In the genomic region with DNA sequence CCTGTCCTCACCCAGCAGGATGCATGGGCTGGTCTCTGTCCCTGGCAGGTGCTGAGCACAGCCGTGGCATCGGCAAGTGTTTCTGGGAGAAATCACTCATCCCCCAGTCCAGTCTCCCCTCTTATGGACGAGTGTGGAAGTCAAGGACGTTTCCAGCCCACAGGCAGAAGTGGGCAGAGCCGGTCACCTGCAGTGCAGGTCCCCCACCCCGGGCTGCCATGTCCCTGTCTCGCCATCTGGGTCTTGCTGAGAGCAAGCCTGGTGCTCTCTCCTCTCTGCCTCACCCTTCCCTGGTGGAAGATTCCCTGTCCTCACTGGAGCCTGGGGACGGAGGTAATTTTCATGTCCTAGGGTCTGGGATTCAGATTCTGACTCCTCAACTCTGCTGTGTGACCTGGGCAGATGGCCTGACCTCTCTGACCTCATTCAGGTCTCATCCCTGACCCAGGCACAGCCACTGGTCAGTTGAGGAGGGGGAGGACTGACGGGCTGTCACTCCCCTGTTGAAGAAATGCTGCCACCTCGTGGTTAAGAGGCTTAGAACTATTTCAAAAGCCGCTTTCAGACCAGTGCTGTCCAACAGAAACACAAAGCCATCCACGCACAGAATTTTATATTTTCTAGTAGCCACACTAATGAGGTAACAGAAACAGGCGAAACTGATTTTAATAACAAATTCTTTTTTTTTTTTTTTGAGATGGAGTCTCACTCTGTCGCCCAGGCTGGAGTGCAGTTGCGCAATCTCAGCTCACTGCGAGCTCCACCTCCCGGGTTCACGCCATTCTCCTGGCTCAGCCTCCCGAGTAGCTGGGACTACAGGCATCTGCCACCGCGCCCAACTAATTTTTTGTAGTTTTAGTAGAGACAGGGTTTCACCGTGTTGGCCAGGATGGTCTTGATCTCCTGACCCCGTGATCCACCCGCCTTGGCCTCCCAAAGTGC, we compare ENCODE assay signal across 1 cellular context.
TF ChIP-seq lines count a peak whose summit lies in the region.

No MANE protein-coding gene starts in this region.

TF ChIP-seq in GM23338, 12 proteins besides CTCF, POLR2A, EP300 and RAD21 (continued from another document):
- TF ChIP-seq, protein P1, sequence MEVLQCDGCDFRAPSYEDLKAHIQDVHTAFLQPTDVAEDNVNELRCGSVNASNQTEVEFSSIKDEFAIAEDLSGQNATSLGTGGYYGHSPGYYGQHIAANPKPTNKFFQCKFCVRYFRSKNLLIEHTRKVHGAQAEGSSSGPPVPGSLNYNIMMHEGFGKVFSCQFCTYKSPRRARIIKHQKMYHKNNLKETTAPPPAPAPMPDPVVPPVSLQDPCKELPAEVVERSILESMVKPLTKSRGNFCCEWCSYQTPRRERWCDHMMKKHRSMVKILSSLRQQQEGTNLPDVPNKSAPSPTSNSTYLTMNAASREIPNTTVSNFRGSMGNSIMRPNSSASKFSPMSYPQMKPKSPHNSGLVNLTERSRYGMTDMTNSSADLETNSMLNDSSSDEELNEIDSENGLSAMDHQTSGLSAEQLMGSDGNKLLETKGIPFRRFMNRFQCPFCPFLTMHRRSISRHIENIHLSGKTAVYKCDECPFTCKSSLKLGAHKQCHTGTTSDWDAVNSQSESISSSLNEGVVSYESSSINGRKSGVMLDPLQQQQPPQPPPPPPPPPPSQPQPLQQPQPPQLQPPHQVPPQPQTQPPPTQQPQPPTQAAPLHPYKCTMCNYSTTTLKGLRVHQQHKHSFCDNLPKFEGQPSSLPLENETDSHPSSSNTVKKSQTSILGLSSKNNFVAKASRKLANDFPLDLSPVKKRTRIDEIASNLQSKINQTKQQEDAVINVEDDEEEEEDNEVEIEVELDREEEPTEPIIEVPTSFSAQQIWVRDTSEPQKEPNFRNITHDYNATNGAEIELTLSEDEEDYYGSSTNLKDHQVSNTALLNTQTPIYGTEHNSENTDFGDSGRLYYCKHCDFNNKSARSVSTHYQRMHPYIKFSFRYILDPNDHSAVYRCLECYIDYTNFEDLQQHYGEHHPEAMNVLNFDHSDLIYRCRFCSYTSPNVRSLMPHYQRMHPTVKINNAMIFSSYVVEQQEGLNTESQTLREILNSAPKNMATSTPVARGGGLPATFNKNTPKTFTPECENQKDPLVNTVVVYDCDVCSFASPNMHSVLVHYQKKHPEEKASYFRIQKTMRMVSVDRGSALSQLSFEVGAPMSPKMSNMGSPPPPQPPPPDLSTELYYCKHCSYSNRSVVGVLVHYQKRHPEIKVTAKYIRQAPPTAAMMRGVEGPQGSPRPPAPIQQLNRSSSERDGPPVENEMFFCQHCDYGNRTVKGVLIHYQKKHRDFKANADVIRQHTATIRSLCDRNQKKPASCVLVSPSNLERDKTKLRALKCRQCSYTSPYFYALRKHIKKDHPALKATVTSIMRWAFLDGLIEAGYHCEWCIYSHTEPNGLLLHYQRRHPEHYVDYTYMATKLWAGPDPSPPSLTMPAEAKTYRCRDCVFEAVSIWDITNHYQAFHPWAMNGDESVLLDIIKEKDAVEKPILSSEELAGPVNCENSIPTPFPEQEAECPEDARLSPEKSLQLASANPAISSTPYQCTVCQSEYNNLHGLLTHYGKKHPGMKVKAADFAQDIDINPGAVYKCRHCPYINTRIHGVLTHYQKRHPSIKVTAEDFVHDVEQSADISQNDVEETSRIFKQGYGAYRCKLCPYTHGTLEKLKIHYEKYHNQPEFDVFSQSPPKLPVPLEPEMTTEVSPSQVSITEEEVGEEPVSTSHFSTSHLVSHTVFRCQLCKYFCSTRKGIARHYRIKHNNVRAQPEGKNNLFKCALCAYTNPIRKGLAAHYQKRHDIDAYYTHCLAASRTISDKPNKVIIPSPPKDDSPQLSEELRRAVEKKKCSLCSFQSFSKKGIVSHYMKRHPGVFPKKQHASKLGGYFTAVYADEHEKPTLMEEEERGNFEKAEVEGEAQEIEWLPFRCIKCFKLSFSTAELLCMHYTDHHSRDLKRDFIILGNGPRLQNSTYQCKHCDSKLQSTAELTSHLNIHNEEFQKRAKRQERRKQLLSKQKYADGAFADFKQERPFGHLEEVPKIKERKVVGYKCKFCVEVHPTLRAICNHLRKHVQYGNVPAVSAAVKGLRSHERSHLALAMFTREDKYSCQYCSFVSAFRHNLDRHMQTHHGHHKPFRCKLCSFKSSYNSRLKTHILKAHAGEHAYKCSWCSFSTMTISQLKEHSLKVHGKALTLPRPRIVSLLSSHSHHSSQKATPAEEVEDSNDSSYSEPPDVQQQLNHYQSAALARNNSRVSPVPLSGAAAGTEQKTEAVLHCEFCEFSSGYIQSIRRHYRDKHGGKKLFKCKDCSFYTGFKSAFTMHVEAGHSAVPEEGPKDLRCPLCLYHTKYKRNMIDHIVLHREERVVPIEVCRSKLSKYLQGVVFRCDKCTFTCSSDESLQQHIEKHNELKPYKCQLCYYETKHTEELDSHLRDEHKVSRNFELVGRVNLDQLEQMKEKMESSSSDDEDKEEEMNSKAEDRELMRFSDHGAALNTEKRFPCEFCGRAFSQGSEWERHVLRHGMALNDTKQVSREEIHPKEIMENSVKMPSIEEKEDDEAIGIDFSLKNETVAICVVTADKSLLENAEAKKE (CRISPR knock-in tag; IDR thresholded peaks at IDR 0.05): no peak
- TF ChIP-seq JUNB (IDR thresholded peaks at IDR 0.05; ENCODE audit: unreplicated experiment) (no peak), ZNF114 (CRISPR knock-in tag; IDR thresholded peaks at IDR 0.05) (no peak)
